15 cellular contexts compared by ENCODE assay signal in genomic region chr1:47562147-47562546, GRCh38.
DNase-seq lines count a peak whose midpoint lies in the region; ATAC-seq, FAIRE-seq and TF ChIP-seq lines count a peak whose summit lies in the region.
"Had no signal": no experiment of that assay in that cellular context is flagged by ENCODE, and none has a peak within 500 bp of the region (broad histone marks: within the 10 kb centered on the region; RNA-seq: fewer than 3 reads in every experiment).

No MANE protein-coding gene starts in this region.

- peak overlapping the region; percentile 19 for H3K4me2 ChIP-seq in keratinocyte (ENCODE audit: control insufficient read depth, extremely low read depth, insufficient read depth, low read depth, low read length)
- H3K4me2 ChIP-seq: A549 had no signal

- H3K9me1 ChIP-seq in keratinocyte (ENCODE audit: control insufficient read depth, extremely low read depth, insufficient read depth, low read length) = no peaks in the 10 kb centered on the region

- H3K4me1 ChIP-seq in HEK293 (ENCODE audit: control insufficient read depth, insufficient read depth, low read length) (peaks cover 13% of the 10 kb centered on the region), keratinocyte (ENCODE audit: control insufficient read depth, extremely low read depth, insufficient read depth, low read length) (peaks cover 18% of the 10 kb centered on the region)
- H3K4me1 ChIP-seq: BE2C had no signal

- H3K9me3 ChIP-seq in HEK293 (ENCODE audit: control insufficient read depth, insufficient read depth, low read depth, low read length) = no peaks in the 10 kb centered on the region
- H3K9me3 ChIP-seq in keratinocyte (ENCODE audit: control insufficient read depth, low read depth, low read length) = no peaks in the 10 kb centered on the region
- H3K9me3 ChIP-seq: A549, BE2C, Caco-2 had no signal

- H4K20me1 ChIP-seq in keratinocyte (ENCODE audit: control insufficient read depth, extremely low read depth, insufficient read depth, low read length) = no peaks in the 10 kb centered on the region

- H3K4me3 ChIP-seq in HEK293 (ENCODE audit: low read depth, low read length) = no peak overlapping the region
- no peak overlapping the region for H3K4me3 ChIP-seq in NB4 (ENCODE audit: low read depth, low read length)
- no peak overlapping the region for H3K4me3 ChIP-seq in keratinocyte (ENCODE audit: control insufficient read depth in 2 of 3, extremely low read depth in 1 of 3, insufficient read depth in 2 of 3, low read depth in 1 of 3, low read length in 3 of 3)
- H3K4me3 ChIP-seq: A549 had no signal

- H3K36me3 ChIP-seq in HEK293 (ENCODE audit: control insufficient read depth in 2 of 2, insufficient read depth in 1 of 2, low read length in 2 of 2) = no peaks in the 10 kb centered on the region
- no peaks in the 10 kb centered on the region for H3K36me3 ChIP-seq in keratinocyte (ENCODE audit: control insufficient read depth in 2 of 2, extremely low read depth in 1 of 2, insufficient read depth in 2 of 2, low read length in 2 of 2)
- H3K36me3 ChIP-seq: BE2C had no signal

- no peaks in the 10 kb centered on the region for H3K27me3 ChIP-seq in keratinocyte (ENCODE audit: control insufficient read depth, extremely low read depth, insufficient read depth, low read length)
- H3K27me3 ChIP-seq: BE2C had no signal

- H2AFZ ChIP-seq in keratinocyte (ENCODE audit: control insufficient read depth, low read length) = no peak overlapping the region

- TF ChIP-seq CTCF in HEK293 (tag by site-specific recombination; IDR thresholded peaks at IDR 0.05) (no peak), NB4 (IDR thresholded peaks at IDR 0.05; ENCODE audit: low read depth, low read length) (no peak), keratinocyte (optimal IDR thresholded peaks at IDR 0.05 in 1 of 3, IDR thresholded peaks at IDR 0.05 in 1 of 3, conservative IDR thresholded peaks at IDR 0.05 in 1 of 3; ENCODE audit: extremely low read depth in 1 of 3, insufficient read depth in 2 of 3, low read length in 3 of 3) (no peak)

- no peak overlapping the region for H3K9ac ChIP-seq in keratinocyte (ENCODE audit: control insufficient read depth, extremely low read depth, insufficient read depth, low read length)

- POLR2A ChIA-PET in HEK293 (lab: Yijun Ruan, JAX) = no interaction called here

- CTCF ChIA-PET in HEK293 (lab: Yijun Ruan, JAX) = interaction anchor here (1.2 to 1.5 kb wide), 2 partner anchors 125 to 164 kb away, joined by 4 read pairs; no protein-coding TSS in a partner anchor

- no peak overlapping the region for H3K27ac ChIP-seq in HEK293 (ENCODE audit: extremely low read depth, low read depth, low read length)
- peak overlapping the region; percentile 4 for H3K27ac ChIP-seq in keratinocyte (ENCODE audit: control insufficient read depth, insufficient read depth, low read length)
- H3K27ac ChIP-seq: A549 had no signal

- dilution Hi-C loops in keratinocyte (cut with MboI; ENCODE audit: extremely low pct_ligation_motif_present, low sequenced_read_pairs) = no loop called here

- DNase-seq in NB4 (ENCODE audit: low read depth) (peak; percentile 7), keratinocyte (ENCODE audit: low read depth, low spot score) (no peak), kidney glomerular epithelial cell (lab: John Stamatoyannopoulos, UW) (no peak)
- no peak for DNase-seq in activated effector memory CD4-positive, alpha-beta T cell treated with Interleukin-2 at 50 U/mL for 16 hours
- DNase-seq: BE2C; Caco-2; CD8-positive, alpha-beta memory T cell; GF-D8; GOT3; H9 had no signal

- ATAC-seq in HG03521 (IDR thresholded peaks at IDR 0.05; ENCODE audit: unreplicated experiment) = no peak
- ATAC-seq: A549 had no signal

- TF ChIP-seq POLR2A in NB4 (IDR thresholded peaks at IDR 0.05; ENCODE audit: extremely low read depth, insufficient read length) = no peak

- FAIRE-seq in keratinocyte (lab: Jason Lieb, UNC) = no peak
- FAIRE-seq: A549, GM19239, HTR-8/SVneo had no signal

- H3K79me2 ChIP-seq in keratinocyte (ENCODE audit: control insufficient read depth, insufficient read depth, low read length) = no peaks in the 10 kb centered on the region

TF ChIP-seq in HEK293, 187 proteins besides CTCF, POLR2A, EP300 and RAD21:
- TF ChIP-seq BCL11B (tag by site-specific recombination; IDR thresholded peaks at IDR 0.05; ENCODE audit: low read depth) (no peak), ZNF768 (tag by site-specific recombination; IDR thresholded peaks at IDR 0.05) (0 out of 2 replicates have a peak, but pooled peaks have one; percentile 51), ZNF664 (tag by site-specific recombination; IDR thresholded peaks at IDR 0.05) (peak; percentile 84)
